ENCODE assay signal across 8 cellular contexts in genomic region chr6:113690255-113690956, GRCh38.
DNase-seq lines count a peak whose midpoint lies in the region; ATAC-seq and TF ChIP-seq lines count a peak whose summit lies in the region.

No MANE protein-coding gene starts in this region.

- H3K27ac ChIP-seq in HEK293 (ENCODE audit: extremely low read depth, low read depth, low read length) (no peak overlapping the region), esophagus squamous epithelium (peak overlapping the region in 3 of 4 donors; percentile 11 to 54 (median 42)), thyroid gland (no peak overlapping the region)

- H3K9me3 ChIP-seq in HEK293 (ENCODE audit: control insufficient read depth, insufficient read depth, low read depth, low read length) (no peaks in the 10 kb centered on the region), esophagus squamous epithelium (no peaks in the 10 kb centered on the region), thyroid gland (no peaks in the 10 kb centered on the region), T-helper 17 cell (ENCODE audit: control insufficient read depth, low read length, poor library complexity, severe bottlenecking) (no peaks in the 10 kb centered on the region)

- no peaks in the 10 kb centered on the region for H3K4me1 Mint-ChIP-seq in T-helper 17 cell
- no peaks in the 10 kb centered on the region for H3K4me1 Mint-ChIP-seq in activated T-helper 2 cell treated with anti-CD3 and anti-CD28 coated beads, Interferon-gamma antibody, Interleukin-2, Interleukin-4, amounts not matched to agents 10 μg/mL and 5 μg/mL and 100 μg/mL, durations not matched to agents 14 hours and 24 hours and 36 hours (ENCODE audit: low read depth)

- TF ChIP-seq POLR2A in esophagus squamous epithelium (IDR thresholded peaks at IDR 0.05) (no peak), thyroid gland (IDR thresholded peaks at IDR 0.05) (no peak)

- POLR2A ChIA-PET in HEK293 (lab: Yijun Ruan, JAX), result interaction anchor here (0.8 to 1.1 kb wide), 2 partner anchors 12 to 168 kb away, joined by 3 to 7 read pairs; no protein-coding TSS in a partner anchor

- no peaks in the 10 kb centered on the region for H3K36me3 Mint-ChIP-seq in T-helper 17 cell (ENCODE audit: low read depth)
- no peaks in the 10 kb centered on the region for H3K36me3 Mint-ChIP-seq in activated T-helper 2 cell treated with anti-CD3 and anti-CD28 coated beads, Interferon-gamma antibody, Interleukin-2, Interleukin-4, amounts not matched to agents 10 μg/mL and 5 μg/mL and 100 μg/mL, durations not matched to agents 14 hours and 24 hours and 36 hours (ENCODE audit: low read depth)

- in situ Hi-C loops in GM13976 (cut with MboI; ENCODE audit: low sequenced_read_pairs, unreplicated experiment), result no loop called here

- intact Hi-C loops in esophagus squamous epithelium (cut with DNase I) (no loop called here), thyroid gland (cut with DNase I) (no loop called here)
- intact Hi-C loops in activated T-helper 2 cell treated with anti-CD3 and anti-CD28 coated beads, Interferon-gamma antibody, Interleukin-2, Interleukin-4, amounts not matched to agents 10 μg/mL and 5 μg/mL and 100 μg/mL, durations not matched to agents 14 hours and 24 hours and 36 hours (cut with micrococcal nuclease), result no loop called here

- TF ChIP-seq CTCF in GM13976 (IDR thresholded peaks at IDR 0.05; ENCODE audit: borderline replicate concordance, control extremely low read depth, extremely low read depth, insufficient read depth, missing control alignments), result no peak
- no peak for TF ChIP-seq CTCF in HEK293 (tag by site-specific recombination; IDR thresholded peaks at IDR 0.05)
- no peak for TF ChIP-seq CTCF in esophagus squamous epithelium (IDR thresholded peaks at IDR 0.05)
- TF ChIP-seq CTCF in thyroid gland (IDR thresholded peaks at IDR 0.05), result no peak

- CTCF ChIA-PET in HEK293 (lab: Yijun Ruan, JAX), result interaction anchor here (0.6 to 1.3 kb wide), 5 partner anchors 43 to 1420 kb away, joined by 3 to 7 read pairs (median 3); no protein-coding TSS in a partner anchor

- ATAC-seq in T-helper 17 cell, result no peak

- no peaks in the 10 kb centered on the region for H3K9me3 Mint-ChIP-seq in activated T-helper 2 cell treated with anti-CD3 and anti-CD28 coated beads, Interferon-gamma antibody, Interleukin-2, Interleukin-4, amounts not matched to agents 10 μg/mL and 5 μg/mL and 100 μg/mL, durations not matched to agents 14 hours and 24 hours and 36 hours

- H3K27ac Mint-ChIP-seq in T-helper 17 cell, result no peak overlapping the region
- H3K27ac Mint-ChIP-seq in activated T-helper 2 cell treated with anti-CD3 and anti-CD28 coated beads, Interferon-gamma antibody, Interleukin-2, Interleukin-4, amounts not matched to agents 10 μg/mL and 5 μg/mL and 100 μg/mL, durations not matched to agents 14 hours and 24 hours and 36 hours, result no peak overlapping the region

- H3K27me3 ChIP-seq in esophagus squamous epithelium (no peaks in the 10 kb centered on the region), thyroid gland (no peaks in the 10 kb centered on the region)

- H3K36me3 ChIP-seq in HEK293 (ENCODE audit: control insufficient read depth in 2 of 2, insufficient read depth in 1 of 2, low read length in 2 of 2) (no peaks in the 10 kb centered on the region), esophagus squamous epithelium (no peaks in the 10 kb centered on the region), thyroid gland (no peaks in the 10 kb centered on the region)

- H3K4me3 Mint-ChIP-seq in T-helper 17 cell, result no peak overlapping the region
- no peak overlapping the region for H3K4me3 Mint-ChIP-seq in activated T-helper 2 cell treated with anti-CD3 and anti-CD28 coated beads, Interferon-gamma antibody, Interleukin-2, Interleukin-4, amounts not matched to agents 10 μg/mL and 5 μg/mL and 100 μg/mL, durations not matched to agents 14 hours and 24 hours and 36 hours (ENCODE audit: low read depth)

- H3K27me3 Mint-ChIP-seq in T-helper 17 cell, result no peaks in the 10 kb centered on the region
- H3K27me3 Mint-ChIP-seq in activated T-helper 2 cell treated with anti-CD3 and anti-CD28 coated beads, Interferon-gamma antibody, Interleukin-2, Interleukin-4, amounts not matched to agents 10 μg/mL and 5 μg/mL and 100 μg/mL, durations not matched to agents 14 hours and 24 hours and 36 hours (ENCODE audit: low read depth), result no peaks in the 10 kb centered on the region

- H3K4me1 ChIP-seq in HEK293 (ENCODE audit: control insufficient read depth, insufficient read depth, low read length) (no peaks in the 10 kb centered on the region; the same call in 1 of the 2 replicates), esophagus squamous epithelium (peaks cover 0 to 14% (median 0%) of the 10 kb centered on the region in 3 donors), thyroid gland (no peaks in the 10 kb centered on the region)

- DNase-seq in GM13976 (ENCODE audit: low spot score), result peak; percentile 25
- peak; percentile 64 for DNase-seq in NCI-H146 treated with DMSO at 0.1 percent for 48 hours (lab: John Stamatoyannopoulos, UW; ENCODE audit: unreplicated experiment)
- DNase-seq in esophagus squamous epithelium (lab: John Stamatoyannopoulos, UW), result no peak
- DNase-seq in thyroid gland, result no peak
- no peak for DNase-seq in NCI-H1092 (lab: John Stamatoyannopoulos, UW)
- no peak for DNase-seq in T-helper 17 cell
- no peak for DNase-seq in activated T-helper 2 cell treated with anti-CD3 and anti-CD28 coated beads, Interferon-gamma antibody, Interleukin-2, Interleukin-4, amounts not matched to agents 10 μg/mL and 5 μg/mL and 100 μg/mL, durations not matched to agents 14 hours and 24 hours and 36 hours (ENCODE audit: low spot score)

- H3K4me3 ChIP-seq in HEK293 (ENCODE audit: low read depth, low read length) (no peak overlapping the region), esophagus squamous epithelium (no peak overlapping the region), thyroid gland (replicated peaks in 1 of 3) (no peak overlapping the region)

- 79 to 87% methylated on average over 3 of the region's 3 CpGs for WGBS in esophagus squamous epithelium, 2 donors
- WGBS in thyroid gland, 2 donors, result 95% methylated on average over 2 to 3 of the region's 3 CpGs

TF ChIP-seq in HEK293, 187 proteins besides CTCF, POLR2A, EP300 and RAD21 (continues in another document):
- no peak for TF ChIP-seq ZNF501 (tag by site-specific recombination; IDR thresholded peaks at IDR 0.05)
- TF ChIP-seq ZNF146 (tag by site-specific recombination; IDR thresholded peaks at IDR 0.05), result no peak
- TF ChIP-seq ZNF785 (tag by site-specific recombination; IDR thresholded peaks at IDR 0.05), result no peak
- TF ChIP-seq REST (tag by site-specific recombination; IDR thresholded peaks at IDR 0.05), result no peak
- peak; percentile 62; the same call in 1 of the 2 replicates for TF ChIP-seq ZNF184 (tag by site-specific recombination; IDR thresholded peaks at IDR 0.05)
- no peak for TF ChIP-seq ZBTB7A (tag by site-specific recombination; IDR thresholded peaks at IDR 0.05; ENCODE audit: low read depth)
- no peak for TF ChIP-seq SCRT1 (tag by site-specific recombination; IDR thresholded peaks at IDR 0.05; ENCODE audit: borderline replicate concordance)
- no peak for TF ChIP-seq ZNF704 (tag by site-specific recombination; IDR thresholded peaks at IDR 0.05)
- TF ChIP-seq ZNF513 (tag by site-specific recombination; IDR thresholded peaks at IDR 0.05), result no peak
- no peak for TF ChIP-seq ZBTB48 (tag by site-specific recombination; IDR thresholded peaks at IDR 0.05)
- TF ChIP-seq ZNF792 (tag by site-specific recombination; IDR thresholded peaks at IDR 0.05), result no peak

Comparison
In these comparisons a context has a peak if more than half of its experiments do, and no peak if none do; other contexts are left out.
1. DNase-seq: peak in GM13976 (single experiment) and NCI-H146 treated with DMSO at 0.1 percent for 48 hours (single experiment); none in esophagus squamous epithelium (single experiment), thyroid gland (0 of 2), NCI-H1092 (single experiment), T-helper 17 cell (0 of 3) and activated T-helper 2 cell treated with anti-CD3 and anti-CD28 coated beads, Interferon-gamma antibody, Interleukin-2, Interleukin-4, amounts not matched to agents 10 μg/mL and 5 μg/mL and 100 μg/mL, durations not matched to agents 14 hours and 24 hours and 36 hours (single experiment).
2. H3K27ac ChIP-seq: peak in esophagus squamous epithelium (3 of 4); none in HEK293 (single experiment) and thyroid gland (0 of 3).